Comparison of ENCODE assay signal across 13 cellular contexts in genomic region chr2:10039658-10040410, GRCh38. TPM values are rescaled to one million over a fixed set of nuclear protein-coding genes. Genes with fewer than 3 reads are reported as not detected.
DNase-seq lines count a peak whose midpoint lies in the region; ATAC-seq and TF ChIP-seq lines count a peak whose summit lies in the region.
"Had no signal": no experiment of that assay in that cellular context is flagged by ENCODE, and none has a peak within 500 bp of the region (broad histone marks: within the 10 kb centered on the region; RNA-seq: fewer than 3 reads in every experiment).

No MANE protein-coding gene starts in this region.

- H3K27ac ChIP-seq in esophagus squamous epithelium = peak overlapping the region; percentile 2 to 36 (median 16)
- H3K27ac ChIP-seq in thoracic aorta = peak overlapping the region; percentile 48 to 68

- H3K36me3 ChIP-seq in esophagus squamous epithelium = no peaks in the 10 kb centered on the region
- H3K36me3 ChIP-seq in thoracic aorta = no peaks in the 10 kb centered on the region
- H3K36me3 ChIP-seq in Caco-2 (ENCODE audit: control insufficient read depth, insufficient read depth, low read length) = no peaks in the 10 kb centered on the region
- H3K36me3 ChIP-seq: left lung had no signal

- no peaks in the 10 kb centered on the region for H3K9me3 Mint-ChIP-seq in Caco-2 (ENCODE audit: unreplicated experiment)
- H3K9me3 Mint-ChIP-seq: activated T-helper 1 cell treated with anti-CD3 and anti-CD28 coated beads, Interleukin-12 subunit alpha, Interleukin-12 subunit beta, Interleukin-2, Interleukin-4 antibody, amounts not matched to agents 30 ng/mL and 10 ng/mL and 1 ng/mL, durations not matched to agents 14 hours and 24 hours and 36 hours; central memory CD8-positive, alpha-beta T cell; HFFc6 had no signal

- DNase-seq in T-helper 17 cell (no peak), esophagus squamous epithelium (lab: John Stamatoyannopoulos, UW) (no peak), midbrain (lab: John Stamatoyannopoulos, UW) (peak; percentile 77), thoracic aorta (ENCODE audit: low spot score) (no peak), SW 1271 (lab: John Stamatoyannopoulos, UW) (no peak), Caco-2 (no peak)
- DNase-seq in central memory CD4-positive, alpha-beta T cell = no peak
- DNase-seq: HFFc6, NCI-H1930, testis had no signal

- peak in 2 of 6 experiments; percentile 4 to 12 for TF ChIP-seq CTCF in esophagus squamous epithelium (IDR thresholded peaks at IDR 0.05)
- TF ChIP-seq CTCF in thoracic aorta (IDR thresholded peaks at IDR 0.05) = no peak
- TF ChIP-seq CTCF in Caco-2 (IDR thresholded peaks at IDR 0.05; ENCODE audit: insufficient read depth in 1 of 2, low read depth in 1 of 2, low read length in 1 of 2, severe bottlenecking in 1 of 2, unreplicated experiment in 1 of 2) = no peak

- H3K36me3 Mint-ChIP-seq in T-helper 17 cell (ENCODE audit: low read depth) = no peaks in the 10 kb centered on the region
- peaks cover 20% of the 10 kb centered on the region for H3K36me3 Mint-ChIP-seq in Caco-2 (ENCODE audit: insufficient read depth, unreplicated experiment)

- ATAC-seq in T-helper 17 cell (no peak), thoracic aorta (ENCODE audit: insufficient number of reproducible peaks, low FRiP score, low read depth) (no peak)
- ATAC-seq: left lung had no signal

- H3K4me1 ChIP-seq in esophagus squamous epithelium (peaks cover 27 to 82% (median 62%) of the 10 kb centered on the region in 3 donors), thoracic aorta (ENCODE audit: control insufficient read depth in 1 of 2, low read depth in 2 of 2) (peaks cover 34 to 76% of the 10 kb centered on the region in 2 donors), Caco-2 (peaks cover 12% of the 10 kb centered on the region)

- POLR2A ChIA-PET in Caco-2 (lab: Charles Lee) = no interaction called here

- intact Hi-C loops in esophagus squamous epithelium (cut with DNase I) (no loop called here), Caco-2 (cut with micrococcal nuclease; ENCODE audit: unreplicated experiment) (no loop called here)

- H3K4me3 ChIP-seq in esophagus squamous epithelium = no peak overlapping the region
- peak overlapping the region; percentile 33 for H3K4me3 ChIP-seq in thoracic aorta
- H3K4me3 ChIP-seq in Caco-2 (ENCODE audit: low read depth, low read length) = no peak overlapping the region
- H3K4me3 ChIP-seq: left lung, testis had no signal

- H3K27ac Mint-ChIP-seq in T-helper 17 cell (peak overlapping the region; percentile 75), Caco-2 (ENCODE audit: unreplicated experiment) (no peak overlapping the region)
- H3K27ac Mint-ChIP-seq: activated T-helper 1 cell treated with anti-CD3 and anti-CD28 coated beads, Interleukin-12 subunit alpha, Interleukin-12 subunit beta, Interleukin-2, Interleukin-4 antibody, amounts not matched to agents 30 ng/mL and 10 ng/mL and 1 ng/mL, durations not matched to agents 14 hours and 24 hours and 36 hours; HFFc6 had no signal

- no peak overlapping the region for H3K4me3 Mint-ChIP-seq in T-helper 17 cell
- no peak overlapping the region for H3K4me3 Mint-ChIP-seq in Caco-2 (ENCODE audit: unreplicated experiment)
- H3K4me3 Mint-ChIP-seq: activated T-helper 1 cell treated with anti-CD3 and anti-CD28 coated beads, Interleukin-12 subunit alpha, Interleukin-12 subunit beta, Interleukin-2, Interleukin-4 antibody, amounts not matched to agents 30 ng/mL and 10 ng/mL and 1 ng/mL, durations not matched to agents 14 hours and 24 hours and 36 hours; HFFc6 had no signal

- H3K27me3 Mint-ChIP-seq in T-helper 17 cell = no peaks in the 10 kb centered on the region
- H3K27me3 Mint-ChIP-seq in Caco-2 (ENCODE audit: insufficient read depth, unreplicated experiment) = no peaks in the 10 kb centered on the region
- H3K27me3 Mint-ChIP-seq: central memory CD8-positive, alpha-beta T cell had no signal

- H3K9me3 ChIP-seq in T-helper 17 cell (ENCODE audit: control insufficient read depth, low read length, poor library complexity, severe bottlenecking) = no peaks in the 10 kb centered on the region
- H3K9me3 ChIP-seq in esophagus squamous epithelium = no peaks in the 10 kb centered on the region
- H3K9me3 ChIP-seq in thoracic aorta = no peaks in the 10 kb centered on the region
- H3K9me3 ChIP-seq in Caco-2 = no peaks in the 10 kb centered on the region
- H3K9me3 ChIP-seq: left lung, testis had no signal

- H3K4me1 Mint-ChIP-seq in T-helper 17 cell (peaks cover 30% of the 10 kb centered on the region), Caco-2 (ENCODE audit: low read depth, unreplicated experiment) (peaks cover 18% of the 10 kb centered on the region)

- BruUV-seq in Caco-2 (replicated peaks; lab: Mats Ljungman, UMichigan) = no TSS peak

- CTCF ChIA-PET in Caco-2 (lab: Charles Lee) = no interaction called here

- 37 to 46% methylated on average over 9 to 10 of the region's 16 CpGs for WGBS in esophagus squamous epithelium, 2 donors

- H3K27me3 ChIP-seq in esophagus squamous epithelium (no peaks in the 10 kb centered on the region), thoracic aorta (replicated peaks; ENCODE audit: insufficient read depth) (no peaks in the 10 kb centered on the region), Caco-2 (replicated peaks; ENCODE audit: control insufficient read depth, insufficient read depth, low read length) (no peaks in the 10 kb centered on the region)
- H3K27me3 ChIP-seq: testis had no signal

- no peak for TF ChIP-seq POLR2A in esophagus squamous epithelium (IDR thresholded peaks at IDR 0.05)

RNA-seq across cellular contexts. Expression of gene KLF11, which starts 3.5 kb away (rescaled TPM):
- total RNA-seq in T-helper 17 cell (10 to 100 TPM; 38.0 to 44.5 TPM), esophagus squamous epithelium (10 to 100 TPM in 2 of 4 donors, 1 to 10 TPM in 2; 2.2 to 13.2 (median 8.2) TPM), thoracic aorta (10 to 100 TPM; 14.4 to 20.0 TPM), Caco-2 (2022) (21.0 and 22.9 TPM in 2 replicates)

RNA-seq across cellular contexts. Expression of gene CYS1, which starts 40.4 kb away (rescaled TPM):
- total RNA-seq in T-helper 17 cell (not detected), esophagus squamous epithelium (1 to 10 TPM in 2 of 4 donors, under 1 TPM in 2; 0.09 to 2.5 (median 0.80) TPM), thoracic aorta (10 to 100 TPM; 13.5 to 26.9 TPM), Caco-2 (2022) (0.91 and 1.4 TPM in 2 replicates)
